Comparison of ENCODE assay signal across 38 cellular contexts in genomic region chr11:21133722-21134121, GRCh38.
"Had no signal": no experiment of that assay in that cellular context is flagged by ENCODE, and none has a peak within 500 bp of the region (broad histone marks: within the 10 kb centered on the region; RNA-seq: fewer than 3 reads in every experiment).

No MANE protein-coding gene starts in this region.

- DNase-seq: activated CD4-positive, alpha-beta memory T cell treated with anti-CD3 and anti-CD28 coated beads, Interleukin-2, amount 10 ng/mL, durations not matched to agents 7 days and 5 days; activated CD4-positive, alpha-beta T cell treated with anti-CD3 and anti-CD28 coated beads for 1 hour; activated CD4-positive, alpha-beta T cell treated with anti-CD3 and anti-CD28 coated beads for 36 hours; activated CD4-positive, alpha-beta T cell treated with anti-CD3 and anti-CD28 coated beads for 48 hours; activated CD4-positive, alpha-beta T cell treated with anti-CD3 and anti-CD28 coated beads, Interleukin-2, amount 10 ng/mL, durations not matched to agents 7 days and 5 days; activated CD4-positive, alpha-beta T cell treated with anti-CD3 and anti-CD28 coated beads, Interleukin-2, amount 50 U/mL, for 48 hours; activated CD4-positive, CD25-positive, alpha-beta regulatory T cell; activated CD8-positive, alpha-beta memory T cell treated with anti-CD3 and anti-CD28 coated beads for 24 hours; activated CD8-positive, alpha-beta memory T cell treated with anti-CD3 and anti-CD28 coated beads, Interleukin-2, amount 10 ng/mL, durations not matched to agents 7 days and 5 days; activated CD8-positive, alpha-beta memory T cell treated with anti-CD3 and anti-CD28 coated beads, Interleukin-2, amount 50 U/mL, for 48 hours; activated CD8-positive, alpha-beta T cell treated with anti-CD3 and anti-CD28 coated beads, Interleukin-2, amount 10 ng/mL, durations not matched to agents 7 days and 5 days; activated effector memory CD4-positive, alpha-beta T cell treated with Interleukin-2 at 50 U/mL for 16 hours; activated gamma-delta T cell; activated naive CD4-positive, alpha-beta T cell treated with anti-CD3 and anti-CD28 coated beads, Interleukin-2, amount 10 ng/mL, durations not matched to agents 7 days and 5 days; activated naive CD4-positive, alpha-beta T cell treated with Interleukin-2 at 50 U/mL for 16 hours; activated naive CD8-positive, alpha-beta T cell treated with anti-CD3 and anti-CD28 coated beads, Interleukin-2, amount 10 ng/mL, durations not matched to agents 7 days and 5 days; activated naive CD8-positive, alpha-beta T cell treated with anti-CD3 and anti-CD28 coated beads, Interleukin-2, amount 50 U/mL, for 24 hours; activated T-cell treated with anti-CD3 and anti-CD28 coated beads, Interleukin-2, amount 50 U/mL, for 24 hours; activated T-cell treated with anti-CD3 and anti-CD28 coated beads, Interleukin-2, amount 50 U/mL, for 48 hours; amygdala; anterior cingulate cortex; caudate nucleus; SW 1271; T-helper 1 cell; T-helper 2 cell; T-helper 9 cell had no signal

- H3K4me1 ChIP-seq: ascending aorta had no signal

- ATAC-seq: activated CD4-positive, alpha-beta T cell treated with anti-CD3 and anti-CD28 coated beads for 36 hours; activated CD4-positive, CD25-positive, alpha-beta regulatory T cell treated with anti-CD3 and anti-CD28 coated beads, Interleukin-2, amount 50 U/mL, for 24 hours; activated CD8-positive, alpha-beta memory T cell treated with anti-CD3 and anti-CD28 coated beads, Interleukin-2, amount 10 ng/mL, durations not matched to agents 7 days and 5 days; activated CD8-positive, alpha-beta T cell treated with anti-CD3 and anti-CD28 coated beads, Interleukin-2, amount 10 ng/mL, durations not matched to agents 7 days and 5 days; activated naive CD8-positive, alpha-beta T cell treated with anti-CD3 and anti-CD28 coated beads, Interleukin-2, amount 50 U/mL, for 24 hours; WTC11 had no signal

- H3K9me3 Mint-ChIP-seq: activated CD4-positive, alpha-beta T cell treated with anti-CD3 and anti-CD28 coated beads, Interleukin-2, amount 10 ng/mL, durations not matched to agents 7 days and 5 days; activated naive CD4-positive, alpha-beta T cell treated with anti-CD3 and anti-CD28 coated beads, Interleukin-2, amount 10 ng/mL, durations not matched to agents 7 days and 5 days; activated T-helper 2 cell treated with anti-CD3 and anti-CD28 coated beads, Interferon-gamma antibody, Interleukin-2, Interleukin-4, amounts not matched to agents 10 μg/mL and 5 μg/mL and 100 μg/mL, durations not matched to agents 14 hours and 24 hours and 36 hours; T-helper 1 cell treated with Interleukin-12 subunit alpha and Interleukin-12 subunit beta and Interleukin-4 antibody, amounts not matched to agents 30 μg/mL and 1 μg/mL, for 36 hours; WTC11 had no signal

- H3K4me3 ChIP-seq: ascending aorta, cardiac muscle cell had no signal

- H3K27me3 Mint-ChIP-seq: activated CD4-positive, alpha-beta memory T cell treated with anti-CD3 and anti-CD28 coated beads, Interleukin-2, amount 10 ng/mL, durations not matched to agents 7 days and 5 days; activated CD4-positive, alpha-beta T cell treated with anti-CD3 and anti-CD28 coated beads for 36 hours; activated CD4-positive, alpha-beta T cell treated with anti-CD3 and anti-CD28 coated beads, Interleukin-2, amount 10 ng/mL, durations not matched to agents 7 days and 5 days; activated CD8-positive, alpha-beta memory T cell treated with anti-CD3 and anti-CD28 coated beads, Interleukin-2, amount 10 ng/mL, durations not matched to agents 7 days and 5 days; activated naive CD4-positive, alpha-beta T cell treated with anti-CD3 and anti-CD28 coated beads, Interleukin-2, amount 10 ng/mL, durations not matched to agents 7 days and 5 days; activated naive CD4-positive, alpha-beta T cell treated with anti-CD3 and anti-CD28 coated beads, Interleukin-2, amount 50 U/mL, for 24 hours; activated naive CD8-positive, alpha-beta T cell; activated naive CD8-positive, alpha-beta T cell treated with anti-CD3 and anti-CD28 coated beads, Interleukin-2, amount 10 ng/mL, durations not matched to agents 7 days and 5 days; activated naive CD8-positive, alpha-beta T cell treated with anti-CD3 and anti-CD28 coated beads, Interleukin-2, amount 50 U/mL, for 24 hours; activated T-cell treated with anti-CD3 and anti-CD28 coated beads, Interleukin-2, amount 50 U/mL, for 24 hours; brain had no signal

- H3K9me3 ChIP-seq: ascending aorta had no signal

- H3K36me3 ChIP-seq: ascending aorta, cardiac muscle cell had no signal

- H3K4me1 Mint-ChIP-seq: activated CD4-positive, alpha-beta memory T cell treated with anti-CD3 and anti-CD28 coated beads, Interleukin-2, amount 10 ng/mL, durations not matched to agents 7 days and 5 days; activated CD4-positive, alpha-beta T cell treated with anti-CD3 and anti-CD28 coated beads for 36 hours; activated CD4-positive, alpha-beta T cell treated with anti-CD3 and anti-CD28 coated beads, Interleukin-2, amount 10 ng/mL, durations not matched to agents 7 days and 5 days; activated CD8-positive, alpha-beta memory T cell treated with anti-CD3 and anti-CD28 coated beads, Interleukin-2, amount 10 ng/mL, durations not matched to agents 7 days and 5 days; activated naive CD4-positive, alpha-beta T cell treated with anti-CD3 and anti-CD28 coated beads, Interleukin-2, amount 10 ng/mL, durations not matched to agents 7 days and 5 days; activated naive CD4-positive, alpha-beta T cell treated with anti-CD3 and anti-CD28 coated beads, Interleukin-2, amount 50 U/mL, for 24 hours; activated naive CD8-positive, alpha-beta T cell treated with anti-CD3 and anti-CD28 coated beads, Interleukin-2, amount 10 ng/mL, durations not matched to agents 7 days and 5 days; activated naive CD8-positive, alpha-beta T cell treated with anti-CD3 and anti-CD28 coated beads, Interleukin-2, amount 50 U/mL, for 24 hours; brain; WTC11 had no signal

- FAIRE-seq: TTC549 had no signal

- H3K27ac Mint-ChIP-seq: activated CD4-positive, alpha-beta memory T cell treated with anti-CD3 and anti-CD28 coated beads, Interleukin-2, amount 10 ng/mL, durations not matched to agents 7 days and 5 days; activated CD4-positive, alpha-beta T cell treated with anti-CD3 and anti-CD28 coated beads for 36 hours; activated CD4-positive, alpha-beta T cell treated with anti-CD3 and anti-CD28 coated beads, Interleukin-2, amount 10 ng/mL, durations not matched to agents 7 days and 5 days; activated CD8-positive, alpha-beta memory T cell treated with anti-CD3 and anti-CD28 coated beads, Interleukin-2, amount 10 ng/mL, durations not matched to agents 7 days and 5 days; activated CD8-positive, alpha-beta T cell treated with anti-CD3 and anti-CD28 coated beads, Interleukin-2, amount 10 ng/mL, durations not matched to agents 7 days and 5 days; activated naive CD4-positive, alpha-beta T cell treated with anti-CD3 and anti-CD28 coated beads, Interleukin-2, amount 10 ng/mL, durations not matched to agents 7 days and 5 days; activated naive CD4-positive, alpha-beta T cell treated with anti-CD3 and anti-CD28 coated beads, Interleukin-2, amount 50 U/mL, for 24 hours; activated naive CD8-positive, alpha-beta T cell; activated naive CD8-positive, alpha-beta T cell treated with anti-CD3 and anti-CD28 coated beads, Interleukin-2, amount 10 ng/mL, durations not matched to agents 7 days and 5 days; activated naive CD8-positive, alpha-beta T cell treated with anti-CD3 and anti-CD28 coated beads, Interleukin-2, amount 50 U/mL, for 24 hours; activated T-cell treated with anti-CD3 and anti-CD28 coated beads, Interleukin-2, amount 50 U/mL, for 24 hours; activated T-helper 2 cell treated with anti-CD3 and anti-CD28 coated beads, Interferon-gamma antibody, Interleukin-2, Interleukin-4, amounts not matched to agents 10 μg/mL and 5 μg/mL and 100 μg/mL, durations not matched to agents 14 hours and 24 hours and 36 hours; brain; T-helper 1 cell treated with Interleukin-12 subunit alpha and Interleukin-12 subunit beta and Interleukin-4 antibody, amounts not matched to agents 30 μg/mL and 1 μg/mL, for 36 hours; T-helper 2 cell treated with Interferon-gamma antibody and Interleukin-4, amounts not matched to agents 5 μg/mL and 100 μg/mL, for 36 hours; WTC11 had no signal

- H3K27ac ChIP-seq: ascending aorta, cardiac muscle cell, VCaP had no signal

- H3K4me3 Mint-ChIP-seq: activated CD4-positive, alpha-beta memory T cell treated with anti-CD3 and anti-CD28 coated beads, Interleukin-2, amount 10 ng/mL, durations not matched to agents 7 days and 5 days; activated CD4-positive, alpha-beta T cell treated with anti-CD3 and anti-CD28 coated beads for 36 hours; activated CD4-positive, alpha-beta T cell treated with anti-CD3 and anti-CD28 coated beads, Interleukin-2, amount 10 ng/mL, durations not matched to agents 7 days and 5 days; activated CD8-positive, alpha-beta memory T cell treated with anti-CD3 and anti-CD28 coated beads, Interleukin-2, amount 10 ng/mL, durations not matched to agents 7 days and 5 days; activated CD8-positive, alpha-beta T cell treated with anti-CD3 and anti-CD28 coated beads, Interleukin-2, amount 10 ng/mL, durations not matched to agents 7 days and 5 days; activated naive CD4-positive, alpha-beta T cell treated with anti-CD3 and anti-CD28 coated beads, Interleukin-2, amount 10 ng/mL, durations not matched to agents 7 days and 5 days; activated naive CD4-positive, alpha-beta T cell treated with anti-CD3 and anti-CD28 coated beads, Interleukin-2, amount 50 U/mL, for 24 hours; activated naive CD8-positive, alpha-beta T cell; activated naive CD8-positive, alpha-beta T cell treated with anti-CD3 and anti-CD28 coated beads, Interleukin-2, amount 10 ng/mL, durations not matched to agents 7 days and 5 days; activated naive CD8-positive, alpha-beta T cell treated with anti-CD3 and anti-CD28 coated beads, Interleukin-2, amount 50 U/mL, for 24 hours; activated T-cell treated with anti-CD3 and anti-CD28 coated beads, Interleukin-2, amount 50 U/mL, for 24 hours; brain; T-helper 1 cell treated with Interleukin-12 subunit alpha and Interleukin-12 subunit beta and Interleukin-4 antibody, amounts not matched to agents 30 μg/mL and 1 μg/mL, for 36 hours; T-helper 2 cell treated with Interferon-gamma antibody and Interleukin-4, amounts not matched to agents 5 μg/mL and 100 μg/mL, for 36 hours; WTC11 had no signal

- H3K36me3 Mint-ChIP-seq: activated CD8-positive, alpha-beta memory T cell treated with anti-CD3 and anti-CD28 coated beads, Interleukin-2, amount 10 ng/mL, durations not matched to agents 7 days and 5 days; activated naive CD4-positive, alpha-beta T cell treated with anti-CD3 and anti-CD28 coated beads, Interleukin-2, amount 10 ng/mL, durations not matched to agents 7 days and 5 days; activated naive CD4-positive, alpha-beta T cell treated with anti-CD3 and anti-CD28 coated beads, Interleukin-2, amount 50 U/mL, for 24 hours; activated naive CD8-positive, alpha-beta T cell; activated naive CD8-positive, alpha-beta T cell treated with anti-CD3 and anti-CD28 coated beads, Interleukin-2, amount 10 ng/mL, durations not matched to agents 7 days and 5 days; brain; WTC11 had no signal

- H3K27me3 ChIP-seq: ascending aorta, cardiac muscle cell had no signal
